Comparison of ENCODE assay signal across 20 cellular contexts in the genomic region with DNA sequence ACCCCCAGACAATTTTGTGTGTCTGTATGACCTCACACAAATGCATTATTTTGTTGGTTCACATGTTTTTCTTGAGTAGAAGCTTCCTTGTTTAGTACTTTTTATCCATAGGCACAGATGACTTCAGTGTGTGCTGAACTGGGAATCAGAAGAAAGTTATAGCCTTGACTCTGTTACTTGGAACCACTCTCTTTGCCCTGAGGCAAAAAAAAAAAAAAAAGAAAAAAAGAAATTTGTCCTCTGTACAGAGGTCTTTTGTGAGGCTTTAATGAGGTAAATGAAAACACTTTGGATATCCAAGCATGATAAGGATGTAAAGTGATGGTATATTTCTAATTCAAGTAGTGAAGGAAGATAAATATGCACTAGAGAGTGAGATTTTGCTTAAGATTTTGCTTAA.
"Had no signal": no experiment of that assay in that cellular context is flagged by ENCODE, and none has a peak within 500 bp of the region (broad histone marks: within the 10 kb centered on the region; RNA-seq: fewer than 3 reads in every experiment).

No MANE protein-coding gene starts in this region.

- FAIRE-seq: astrocyte, keratinocyte had no signal

- DNase-seq: activated CD4-positive, alpha-beta T cell treated with anti-CD3 and anti-CD28 coated beads, Interleukin-2, amount 10 ng/mL, durations not matched to agents 24 days and 14 days; activated CD8-positive, alpha-beta T cell treated with anti-CD3 and anti-CD28 coated beads for 36 hours; activated naive CD4-positive, alpha-beta T cell treated with anti-CD3 and anti-CD28 coated beads, Interleukin-2, amount 10 ng/mL, durations not matched to agents 7 days and 5 days; activated T-cell treated with anti-CD3 and anti-CD28 coated beads, Interleukin-2, amount 50 U/mL, for 1 hour; dermis blood vessel endothelial cell; effector memory CD8-positive, alpha-beta T cell; nucleus accumbens; retina; stimulated activated CD4-positive, alpha-beta T cell treated with anti-CD3 and anti-CD28 coated beads, Interleukin-12 subunit alpha, Interleukin-12 subunit beta, amount 100 ng/mL, for 4 hours; stimulated activated CD4-positive, alpha-beta T cell treated with anti-CD3 and anti-CD28 coated beads, Interleukin-1b, Interleukin-23, amount 100 ng/mL, for 48 hours; T1000; transverse colon had no signal

- H3K9me3 Mint-ChIP-seq: activated CD4-positive, alpha-beta T cell treated with anti-CD3 and anti-CD28 coated beads, Interleukin-2, amount 10 ng/mL, durations not matched to agents 24 days and 14 days; activated T-helper 17 cell treated with anti-CD3 and anti-CD28 coated beads, Interleukin-2, amount 50 U/mL, for 72 hours; effector memory CD8-positive, alpha-beta T cell; natural killer cell treated with Interleukin-12 subunit alpha and Interleukin-12 subunit beta and Interleukin-15 and Interleukin-18, amount 100 ng/mL, for 72 hours had no signal

- H3K27ac Mint-ChIP-seq: activated CD4-positive, alpha-beta T cell treated with anti-CD3 and anti-CD28 coated beads, Interleukin-2, amount 10 ng/mL, durations not matched to agents 24 days and 14 days; activated CD8-positive, alpha-beta T cell treated with anti-CD3 and anti-CD28 coated beads for 36 hours; activated naive CD4-positive, alpha-beta T cell treated with anti-CD3 and anti-CD28 coated beads, Interleukin-2, amount 10 ng/mL, durations not matched to agents 7 days and 5 days; activated T-helper 17 cell treated with anti-CD3 and anti-CD28 coated beads, Interleukin-2, amount 50 U/mL, for 72 hours; effector memory CD8-positive, alpha-beta T cell; natural killer cell treated with Interleukin-12 subunit alpha and Interleukin-12 subunit beta and Interleukin-15 and Interleukin-18, amount 100 ng/mL, for 72 hours; stimulated activated naive CD8-positive, alpha-beta T cell treated with anti-CD3 and anti-CD28 coated beads, Interleukin-15, Interleukin-2, amounts not matched to agents 100 ng/mL and 50 ng/mL, for 24 hours had no signal

- H3K9me3 ChIP-seq: suprapubic skin, transverse colon had no signal

- H3K27ac ChIP-seq: epithelial cell of prostate, suprapubic skin, transverse colon had no signal

- ATAC-seq: activated CD8-positive, alpha-beta T cell treated with anti-CD3 and anti-CD28 coated beads for 36 hours; activated T-helper 17 cell treated with anti-CD3 and anti-CD28 coated beads, Interleukin-2, amount 50 U/mL, for 72 hours; effector memory CD8-positive, alpha-beta T cell; natural killer cell treated with Interleukin-12 subunit alpha and Interleukin-12 subunit beta and Interleukin-15 and Interleukin-18, amount 100 ng/mL, for 72 hours had no signal

- H3K27me3 ChIP-seq: suprapubic skin, transverse colon had no signal

- H3K27me3 Mint-ChIP-seq: activated CD4-positive, alpha-beta T cell treated with anti-CD3 and anti-CD28 coated beads, Interleukin-2, amount 10 ng/mL, durations not matched to agents 24 days and 14 days; activated CD8-positive, alpha-beta T cell treated with anti-CD3 and anti-CD28 coated beads for 36 hours; activated naive CD4-positive, alpha-beta T cell treated with anti-CD3 and anti-CD28 coated beads, Interleukin-2, amount 10 ng/mL, durations not matched to agents 7 days and 5 days; activated T-helper 17 cell treated with anti-CD3 and anti-CD28 coated beads, Interleukin-2, amount 50 U/mL, for 72 hours; effector memory CD8-positive, alpha-beta T cell; natural killer cell treated with Interleukin-12 subunit alpha and Interleukin-12 subunit beta and Interleukin-15 and Interleukin-18, amount 100 ng/mL, for 72 hours; stimulated activated naive CD8-positive, alpha-beta T cell treated with anti-CD3 and anti-CD28 coated beads, Interleukin-15, Interleukin-2, amounts not matched to agents 100 ng/mL and 50 ng/mL, for 24 hours had no signal

- H3K4me3 ChIP-seq: lung, suprapubic skin, transverse colon had no signal

- H3K4me3 Mint-ChIP-seq: activated CD4-positive, alpha-beta T cell treated with anti-CD3 and anti-CD28 coated beads, Interleukin-2, amount 10 ng/mL, durations not matched to agents 24 days and 14 days; activated CD8-positive, alpha-beta T cell treated with anti-CD3 and anti-CD28 coated beads for 36 hours; activated naive CD4-positive, alpha-beta T cell treated with anti-CD3 and anti-CD28 coated beads, Interleukin-2, amount 10 ng/mL, durations not matched to agents 7 days and 5 days; activated T-helper 17 cell treated with anti-CD3 and anti-CD28 coated beads, Interleukin-2, amount 50 U/mL, for 72 hours; effector memory CD8-positive, alpha-beta T cell; natural killer cell treated with Interleukin-12 subunit alpha and Interleukin-12 subunit beta and Interleukin-15 and Interleukin-18, amount 100 ng/mL, for 72 hours; stimulated activated naive CD8-positive, alpha-beta T cell treated with anti-CD3 and anti-CD28 coated beads, Interleukin-15, Interleukin-2, amounts not matched to agents 100 ng/mL and 50 ng/mL, for 24 hours had no signal
